11 cellular contexts compared by ENCODE assay signal in genomic region chr9:99112750-99113417, GRCh38. TPM values are rescaled to one million over a fixed set of nuclear protein-coding genes. Genes with fewer than 3 reads are reported as not detected.
DNase-seq lines count a peak whose midpoint lies in the region; ATAC-seq and TF ChIP-seq lines count a peak whose summit lies in the region.
"Had no signal": no experiment of that assay in that cellular context is flagged by ENCODE, and none has a peak within 500 bp of the region (broad histone marks: within the 10 kb centered on the region; RNA-seq: fewer than 3 reads in every experiment).

No MANE protein-coding gene starts in this region.

- H3K4me2 ChIP-seq in DOHH2 (ENCODE audit: low read length) (peak overlapping the region; percentile 53), OCI-LY7 (ENCODE audit: low read length) (peak overlapping the region; percentile 72)

- H3K36me3 Mint-ChIP-seq in activated naive CD4-positive, alpha-beta T cell treated with anti-CD3 and anti-CD28 coated beads, Interleukin-2, amount 10 ng/mL, durations not matched to agents 7 days and 5 days = peaks cover 56% of the 10 kb centered on the region

- intact Hi-C loops in OCI-LY7 (cut with micrococcal nuclease; ENCODE audit: unreplicated experiment) = loop anchor here (10.0 kb wide), 1 partner anchor 982 kb away; the partner anchor contains the start of genes ERP44 and INVS

- H2AFZ ChIP-seq in OCI-LY7 (ENCODE audit: low read length) = no peak overlapping the region; the same call in 1 of the 2 replicates

- H3K4me3 Mint-ChIP-seq in activated naive CD4-positive, alpha-beta T cell treated with anti-CD3 and anti-CD28 coated beads, Interleukin-2, amount 10 ng/mL, durations not matched to agents 7 days and 5 days = peak overlapping the region; percentile 46

- POLR2A ChIA-PET in OCI-LY7 (lab: Charles Lee) = interaction anchor here (0.6 to 2.6 kb wide), 6 partner anchors 9 to 84 kb away, joined by 3 to 16 read pairs (median 4); partner anchors contain the start of gene TGFBR1

- H3K27ac Mint-ChIP-seq in activated naive CD4-positive, alpha-beta T cell treated with anti-CD3 and anti-CD28 coated beads, Interleukin-2, amount 10 ng/mL, durations not matched to agents 7 days and 5 days = peak overlapping the region; percentile 88

- no peak for TF ChIP-seq CTCF in DOHH2 (IDR thresholded peaks at IDR 0.05; ENCODE audit: low read depth, low read length, poor library complexity, severe bottlenecking)
- TF ChIP-seq CTCF in OCI-LY7 (conservative IDR thresholded peaks at IDR 0.05; ENCODE audit: low read length) = no peak
- no peak for TF ChIP-seq CTCF in neutrophil (IDR thresholded peaks at IDR 0.05)

- peaks cover 94% of the 10 kb centered on the region for H3K4me1 Mint-ChIP-seq in activated naive CD4-positive, alpha-beta T cell treated with anti-CD3 and anti-CD28 coated beads, Interleukin-2, amount 10 ng/mL, durations not matched to agents 7 days and 5 days

- H3K4me3 ChIP-seq in DOHH2 (ENCODE audit: low read length) (peak overlapping the region; percentile 18), OCI-LY7 (ENCODE audit: low read depth, low read length, poor library complexity, severe bottlenecking) (peak overlapping the region; percentile 35), neutrophil (ENCODE audit: low read depth in 1 of 2, low read length in 1 of 2) (no peak overlapping the region)
- H3K4me3 ChIP-seq: lower lobe of right lung, right atrium auricular region had no signal

- H4K20me1 ChIP-seq in DOHH2 (ENCODE audit: control insufficient read depth, insufficient read depth, low read depth, low read length) (no peaks in the 10 kb centered on the region), OCI-LY7 (ENCODE audit: insufficient read depth, low read length) (0 out of 2 replicates have a peak, but pooled peaks cover 3% of the 10 kb centered on the region)

- H3K27me3 ChIP-seq in DOHH2 (ENCODE audit: control insufficient read depth, low read length) = no peaks in the 10 kb centered on the region
- no peaks in the 10 kb centered on the region for H3K27me3 ChIP-seq in neutrophil
- H3K27me3 ChIP-seq: right atrium auricular region had no signal

- no peaks in the 10 kb centered on the region for H3K9me3 ChIP-seq in DOHH2 (ENCODE audit: control insufficient read depth, insufficient read depth, low read length)
- H3K9me3 ChIP-seq in OCI-LY7 (ENCODE audit: low read length) = no peaks in the 10 kb centered on the region
- H3K9me3 ChIP-seq in neutrophil = no peaks in the 10 kb centered on the region
- H3K9me3 ChIP-seq: lower lobe of right lung, right atrium auricular region had no signal

- H3K36me3 ChIP-seq in DOHH2 (ENCODE audit: control insufficient read depth, low read length) = peaks cover 61% of the 10 kb centered on the region
- H3K36me3 ChIP-seq in OCI-LY7 (ENCODE audit: insufficient read depth, low read length) = peaks cover 26% of the 10 kb centered on the region; the same call in 1 of the 2 replicates
- no peaks in the 10 kb centered on the region for H3K36me3 ChIP-seq in neutrophil
- H3K36me3 ChIP-seq: lower lobe of right lung, right atrium auricular region had no signal

- peaks cover 3% of the 10 kb centered on the region for H3K9me3 Mint-ChIP-seq in activated naive CD4-positive, alpha-beta T cell treated with anti-CD3 and anti-CD28 coated beads, Interleukin-2, amount 10 ng/mL, durations not matched to agents 7 days and 5 days

- H3K9me2 ChIP-seq in DOHH2 (replicated peaks; ENCODE audit: control insufficient read depth, low read length) (no peaks in the 10 kb centered on the region), OCI-LY7 (ENCODE audit: insufficient read depth, low read length) (no peaks in the 10 kb centered on the region)

- peak; percentile 72 for DNase-seq in OCI-LY7 (ENCODE audit: low spot score)
- peak; percentile 75 for DNase-seq in activated naive CD4-positive, alpha-beta T cell treated with anti-CD3 and anti-CD28 coated beads, Interleukin-2, amount 10 ng/mL, durations not matched to agents 7 days and 5 days
- DNase-seq in HK-2 (ENCODE audit: unreplicated experiment) = no peak
- DNase-seq: lower lobe of right lung, NCI-H1694 treated with DMSO at 0.1 percent for 48 hours had no signal

- H3K27me3 Mint-ChIP-seq in activated naive CD4-positive, alpha-beta T cell treated with anti-CD3 and anti-CD28 coated beads, Interleukin-2, amount 10 ng/mL, durations not matched to agents 7 days and 5 days = no peaks in the 10 kb centered on the region

- H3K27ac ChIP-seq in DOHH2 (ENCODE audit: low read depth, low read length) (peak overlapping the region; percentile 56), OCI-LY7 (ENCODE audit: low read depth, low read length, poor library complexity, severe bottlenecking) (peak overlapping the region; percentile 77), neutrophil (peak overlapping the region; percentile 75)
- H3K27ac ChIP-seq: lower lobe of right lung, right atrium auricular region, RWPE1 had no signal

- no TSS peak for BruUV-seq in OCI-LY7 (replicated peaks; lab: Mats Ljungman, UMichigan)

- ATAC-seq in GM21526 (IDR thresholded peaks at IDR 0.05; ENCODE audit: low FRiP score, unreplicated experiment) = no peak
- no peak for ATAC-seq in HG02970 (IDR thresholded peaks at IDR 0.05; ENCODE audit: low FRiP score, unreplicated experiment)
- ATAC-seq: lower lobe of right lung had no signal

- CTCF ChIA-PET in OCI-LY7 (lab: Charles Lee; ENCODE audit: unreplicated experiment) = no interaction called here
- CTCF ChIA-PET in activated naive CD4-positive, alpha-beta T cell treated with anti-CD3 and anti-CD28 coated beads, Interleukin-2, amount 10 ng/mL, durations not matched to agents 7 days and 5 days (lab: Charles Lee) = interaction anchor here (0.7 to 2.2 kb wide), 5 partner anchors 8 to 112 kb away, joined by 4 to 7 read pairs (median 7); partner anchors contain the start of gene TGFBR1

- H3K79me2 ChIP-seq in DOHH2 (ENCODE audit: control insufficient read depth, low read length) (peaks cover 100% of the 10 kb centered on the region), OCI-LY7 (ENCODE audit: insufficient read depth, low read depth, low read length) (peaks cover 98% of the 10 kb centered on the region)

- H3K4me1 ChIP-seq in DOHH2 (ENCODE audit: control insufficient read depth, low read length) (peaks cover 98% of the 10 kb centered on the region), OCI-LY7 (ENCODE audit: insufficient read depth, low read length, poor library complexity, severe bottlenecking) (peaks cover 94% of the 10 kb centered on the region), neutrophil (ENCODE audit: control insufficient read depth in 1 of 2, insufficient read depth in 1 of 2, low read depth in 1 of 2, low read length in 1 of 2) (peaks cover 93 to 97% of the 10 kb centered on the region in 2 experiments)

- peaks cover 2% of the 10 kb centered on the region for H3F3A ChIP-seq in DOHH2 (ENCODE audit: control insufficient read depth, insufficient read depth)

RNA-seq across cellular contexts. Expression of gene TGFBR1, which starts 8.0 kb away (rescaled TPM):
- 13.6 and 14.3 TPM in 2 replicates for total RNA-seq in OCI-LY7 (2014; rRNA removed; shearing (Covaris generic))
- total RNA-seq in OCI-LY7 (2022) = 36.7 and 43.6 TPM in 2 replicates

Comparison
In these comparisons a context has a peak if more than half of its experiments do, and no peak if none do; other contexts are left out.
1. H3K4me3 ChIP-seq: peak in DOHH2 (single experiment) and OCI-LY7 (single experiment); none in neutrophil (0 of 2).
2. Peak in every context shown above with its lines, with median percentiles within 50 percentile points of each other: H3K27ac ChIP-seq.